In the genomic region with DNA sequence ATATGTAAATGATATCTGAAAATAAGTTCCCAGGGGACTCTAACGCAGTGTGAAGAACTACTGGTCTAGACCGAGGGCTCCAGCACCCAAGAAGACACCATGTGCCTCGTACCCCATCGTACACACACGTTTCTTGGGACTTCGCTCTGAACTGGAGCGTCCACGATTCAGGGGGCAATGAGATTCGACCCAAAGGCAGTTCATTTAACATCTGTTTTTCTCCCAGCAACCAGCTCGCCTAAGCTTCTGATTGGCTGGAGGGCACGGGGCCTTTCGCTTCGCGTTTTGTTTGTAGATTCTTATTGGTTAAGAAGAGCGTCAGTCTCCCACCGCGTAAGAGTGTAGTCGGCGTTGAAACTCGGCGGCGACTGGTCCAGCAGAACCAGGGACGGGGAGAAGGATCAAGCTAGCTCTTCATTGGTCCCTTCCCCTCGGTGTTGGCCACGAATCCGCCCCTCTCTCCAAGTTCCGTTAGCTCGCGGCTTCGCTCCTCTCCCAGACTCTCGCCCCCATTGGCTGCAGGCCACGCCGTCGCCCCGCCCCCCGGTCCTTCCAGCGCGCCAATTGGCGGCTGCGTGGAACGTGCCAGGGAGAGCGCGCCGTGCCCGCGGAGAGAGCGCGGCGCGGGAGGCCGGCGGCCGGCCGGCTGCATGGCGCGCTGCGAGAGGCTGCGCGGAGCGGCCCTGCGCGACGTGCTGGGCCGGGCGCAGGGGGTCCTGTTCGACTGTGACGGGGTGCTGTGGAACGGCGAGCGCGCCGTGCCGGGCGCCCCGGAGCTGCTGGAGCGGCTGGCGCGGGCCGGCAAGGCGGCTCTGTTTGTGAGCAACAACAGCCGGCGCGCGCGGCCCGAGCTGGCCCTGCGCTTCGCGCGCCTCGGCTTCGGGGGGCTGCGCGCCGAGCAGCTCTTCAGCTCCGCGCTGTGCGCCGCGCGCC, we compare ENCODE assay signal across 8 cellular contexts. TPM values are rescaled to one million over a fixed set of nuclear protein-coding genes. Genes with fewer than 3 reads are reported as not detected.
DNase-seq lines count a peak whose midpoint lies in the region; ATAC-seq and TF ChIP-seq lines count a peak whose summit lies in the region.

A gene with protein sequence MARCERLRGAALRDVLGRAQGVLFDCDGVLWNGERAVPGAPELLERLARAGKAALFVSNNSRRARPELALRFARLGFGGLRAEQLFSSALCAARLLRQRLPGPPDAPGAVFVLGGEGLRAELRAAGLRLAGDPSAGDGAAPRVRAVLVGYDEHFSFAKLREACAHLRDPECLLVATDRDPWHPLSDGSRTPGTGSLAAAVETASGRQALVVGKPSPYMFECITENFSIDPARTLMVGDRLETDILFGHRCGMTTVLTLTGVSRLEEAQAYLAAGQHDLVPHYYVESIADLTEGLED (plus strand): TSS at position 591 of the 933 bp plus-strand sequence. CDS start 60 bp downstream, at position 651.

- H3K36me3 ChIP-seq in mucosa of descending colon (ENCODE audit: low read depth): no peaks in the 10 kb centered on the region

- H3K4me1 ChIP-seq in mucosa of descending colon (ENCODE audit: low read depth): peaks cover 51% of the 10 kb centered on the region

- intact Hi-C loops in mucosa of descending colon (cut with DNase I, micrococcal nuclease): no loop called here

- H3K4me3 Mint-ChIP-seq in IgD-negative memory B cell: peak within 1 kb of the TSS; percentile 88 to 96 (median 96)

- H3K4me1 Mint-ChIP-seq in IgD-negative memory B cell: peaks cover 30 to 38% (median 38%) of the 10 kb centered on the region in 3 donors

- H3K9me3 Mint-ChIP-seq in IgD-negative memory B cell: no peaks in the 10 kb centered on the region

- H3K9me3 ChIP-seq in mucosa of descending colon: no peaks in the 10 kb centered on the region

- TF ChIP-seq CTCF in mucosa of descending colon (IDR thresholded peaks at IDR 0.05): no peak

- H3K27me3 Mint-ChIP-seq in IgD-negative memory B cell: no peaks in the 10 kb centered on the region

- H3K4me3 ChIP-seq in mucosa of descending colon: peak within 1 kb of the TSS; percentile 46

- peaks cover 2% of the 10 kb centered on the region for H3K36me3 Mint-ChIP-seq in IgD-negative memory B cell

- ATAC-seq in GM21529 (IDR thresholded peaks at IDR 0.05; ENCODE audit: unreplicated experiment) (peak; percentile 75), mucosa of descending colon (peak; percentile 90)

- DNase-seq in DMS 273 treated with DMSO at 0.1 percent for 48 hours (lab: John Stamatoyannopoulos, UW) (peak; percentile 98), OCI-M2 (lab: John Stamatoyannopoulos, UW; ENCODE audit: unreplicated experiment) (peak; percentile 88), activated T-cell treated with anti-CD3 and anti-CD28 coated beads for 4 hours (peak; percentile 98), epithelial cell of prostate (ENCODE audit: low read depth, low spot score) (peak; percentile 100), mucosa of descending colon (peak; percentile 99)
- peak; percentile 98 for DNase-seq in stimulated activated CD8-positive, alpha-beta memory T cell treated with anti-CD3 and anti-CD28 coated beads, Interleukin-4, amount 100 ng/mL, for 24 hours (ENCODE audit: low read depth)

- H3K27ac ChIP-seq in epithelial cell of prostate: peak within 1 kb of the TSS; percentile 25

- peak within 1 kb of the TSS; percentile 91 to 93 (median 93) for H3K27ac Mint-ChIP-seq in IgD-negative memory B cell

RNA-seq across cellular contexts. Expression of the gene that starts here (rescaled TPM):
- 2.4 TPM for polyA plus RNA-seq in IgD-negative memory B cell
- 10 to 100 TPM; 26.8 to 43.3 (median 40.6) TPM for total RNA-seq in mucosa of descending colon

Comparison
In these comparisons a context has a peak if more than half of its experiments do, and no peak if none do; other contexts are left out.
1. Peak in every context shown above with its lines: DNase-seq, ATAC-seq, H3K4me3 ChIP-seq and H3K27ac ChIP-seq.